ENCODE assay signal across 12 cellular contexts in the genomic region with DNA sequence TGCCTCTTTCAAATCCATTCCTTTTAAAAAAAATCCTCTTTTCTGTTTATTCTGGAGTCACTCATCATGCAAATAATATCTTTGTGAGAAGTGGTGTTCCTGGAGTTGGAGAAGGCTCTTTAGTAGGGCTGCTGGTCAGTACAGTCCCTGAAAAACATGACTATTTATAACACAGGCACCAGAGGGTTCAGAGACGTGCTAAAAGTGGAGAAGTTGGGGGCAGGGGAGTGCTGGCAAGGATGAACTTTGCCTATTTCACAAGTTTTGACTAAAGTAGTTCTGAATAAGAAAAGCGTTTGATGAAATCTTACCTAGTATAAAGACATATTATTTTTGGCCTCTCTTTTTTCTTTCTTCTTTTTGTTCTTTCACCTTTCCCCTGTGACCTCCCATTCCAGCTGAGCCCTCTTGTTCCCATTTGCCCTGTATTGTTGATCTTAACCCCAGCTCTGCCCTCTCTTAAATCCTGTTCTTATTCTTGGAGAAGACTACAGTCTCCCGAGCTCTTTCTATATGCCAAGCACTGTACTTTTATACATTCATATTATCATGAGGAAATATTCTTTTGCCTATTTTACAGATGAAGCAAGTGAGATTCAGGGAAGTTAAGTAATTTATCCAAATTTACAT.
"Had no signal": no experiment of that assay in that cellular context is flagged by ENCODE, and none has a peak within 500 bp of the region (broad histone marks: within the 10 kb centered on the region; RNA-seq: fewer than 3 reads in every experiment).

No MANE protein-coding gene starts in this region.

- H3K27ac ChIP-seq: brain microvascular endothelial cell, lower lobe of right lung, ovary, transverse colon had no signal

- H3K9me3 ChIP-seq: lower lobe of right lung, ovary had no signal

- ATAC-seq: activated CD4-positive, CD25-positive, alpha-beta regulatory T cell treated with anti-CD3 and anti-CD28 coated beads, Interleukin-2, amount 50 U/mL, for 24 hours; lower lobe of right lung; stimulated activated naive B cell treated with anti-CD40 and anti-IgM and Interleukin-4, amounts not matched to agents 10 μg/mL and 1 μg/mL and 100 μg/mL, for 72 hours had no signal

- H3K4me1 ChIP-seq: lower lobe of right lung had no signal

- DNase-seq: activated CD4-positive, alpha-beta T cell treated with anti-CD3 and anti-CD28 coated beads, Interleukin-2, amount 50 U/mL, for 1 hour; activated naive CD8-positive, alpha-beta T cell treated with anti-CD3 and anti-CD28 coated beads for 36 hours; amygdala; brain microvascular endothelial cell; hypothalamus; kidney; lower lobe of right lung; ovary; stimulated activated naive B cell treated with anti-CD40 and anti-IgM and Interleukin-4, amounts not matched to agents 10 μg/mL and 1 μg/mL and 100 μg/mL, for 72 hours; SW 1271; transverse colon had no signal

- H3K27me3 ChIP-seq: brain microvascular endothelial cell, ovary, transverse colon had no signal

- H3K36me3 ChIP-seq: brain microvascular endothelial cell, lower lobe of right lung, ovary, transverse colon had no signal

- H3K4me3 ChIP-seq: lower lobe of right lung, ovary, transverse colon had no signal
